In genomic region chr3:155780291-155780690, GRCh38 we compare ENCODE assay signal across 1 cellular context.
A peak's percentile ranks its signal among the peaks of the same experiment; 100 is the strongest.
TF ChIP-seq lines count a peak whose summit lies in the region.

No MANE protein-coding gene starts in this region.

TF ChIP-seq in HepG2, 621 proteins besides CTCF, POLR2A, EP300 and RAD21:
- TF ChIP-seq LCORL (IDR thresholded peaks at IDR 0.05) (0 out of 2 replicates have a peak, but pooled peaks have one; percentile 37), LCORL (CRISPR knock-in tag; IDR thresholded peaks at IDR 0.05) (no peak), E2F1 (CRISPR knock-in tag; IDR thresholded peaks at IDR 0.05) (no peak)
